Comparison of ENCODE assay signal across 37 cellular contexts in genomic region chr5:30398427-30398826, GRCh38.
"Had no signal": no experiment of that assay in that cellular context is flagged by ENCODE, and none has a peak within 500 bp of the region (broad histone marks: within the 10 kb centered on the region; RNA-seq: fewer than 3 reads in every experiment).

No MANE protein-coding gene starts in this region.

- H3K4me3 ChIP-seq: ascending aorta, cardiac muscle cell had no signal

- H3K27ac Mint-ChIP-seq: activated B cell treated with CpG ODN at 0.5 μM for 24 hours; activated CD4-positive, alpha-beta memory T cell treated with anti-CD3 and anti-CD28 coated beads, Interleukin-2, amount 10 ng/mL, durations not matched to agents 7 days and 5 days; activated CD4-positive, alpha-beta T cell treated with anti-CD3 and anti-CD28 coated beads, Interleukin-2, amount 10 ng/mL, durations not matched to agents 7 days and 5 days; activated CD8-positive, alpha-beta memory T cell treated with anti-CD3 and anti-CD28 coated beads, Interleukin-2, amount 10 ng/mL, durations not matched to agents 7 days and 5 days; activated CD8-positive, alpha-beta T cell treated with anti-CD3 and anti-CD28 coated beads, Interleukin-2, amount 10 ng/mL, durations not matched to agents 7 days and 5 days; activated naive CD4-positive, alpha-beta T cell treated with anti-CD3 and anti-CD28 coated beads, Interleukin-2, amount 10 ng/mL, durations not matched to agents 7 days and 5 days; activated naive CD4-positive, alpha-beta T cell treated with anti-CD3 and anti-CD28 coated beads, Interleukin-2, amount 50 U/mL, for 24 hours; activated naive CD8-positive, alpha-beta T cell; activated naive CD8-positive, alpha-beta T cell treated with anti-CD3 and anti-CD28 coated beads, Interleukin-2, amount 10 ng/mL, durations not matched to agents 7 days and 5 days; activated naive CD8-positive, alpha-beta T cell treated with anti-CD3 and anti-CD28 coated beads, Interleukin-2, amount 50 U/mL, for 24 hours; activated T-cell treated with anti-CD3 and anti-CD28 coated beads, Interleukin-2, amount 50 U/mL, for 24 hours; activated T-helper 2 cell treated with anti-CD3 and anti-CD28 coated beads, Interferon-gamma antibody, Interleukin-2, Interleukin-4, amounts not matched to agents 10 μg/mL and 5 μg/mL and 100 μg/mL, durations not matched to agents 14 hours and 24 hours and 36 hours; brain; T-helper 1 cell treated with Interleukin-12 subunit alpha and Interleukin-12 subunit beta and Interleukin-4 antibody, amounts not matched to agents 30 μg/mL and 1 μg/mL, for 36 hours; T-helper 2 cell treated with Interferon-gamma antibody and Interleukin-4, amounts not matched to agents 5 μg/mL and 100 μg/mL, for 36 hours had no signal

- H3K4me1 Mint-ChIP-seq: activated B cell treated with CpG ODN at 0.5 μM for 24 hours; activated CD4-positive, alpha-beta memory T cell treated with anti-CD3 and anti-CD28 coated beads, Interleukin-2, amount 10 ng/mL, durations not matched to agents 7 days and 5 days; activated CD4-positive, alpha-beta T cell treated with anti-CD3 and anti-CD28 coated beads, Interleukin-2, amount 10 ng/mL, durations not matched to agents 7 days and 5 days; activated CD8-positive, alpha-beta memory T cell treated with anti-CD3 and anti-CD28 coated beads, Interleukin-2, amount 10 ng/mL, durations not matched to agents 7 days and 5 days; activated naive CD4-positive, alpha-beta T cell treated with anti-CD3 and anti-CD28 coated beads, Interleukin-2, amount 10 ng/mL, durations not matched to agents 7 days and 5 days; activated naive CD4-positive, alpha-beta T cell treated with anti-CD3 and anti-CD28 coated beads, Interleukin-2, amount 50 U/mL, for 24 hours; activated naive CD8-positive, alpha-beta T cell treated with anti-CD3 and anti-CD28 coated beads, Interleukin-2, amount 10 ng/mL, durations not matched to agents 7 days and 5 days; activated naive CD8-positive, alpha-beta T cell treated with anti-CD3 and anti-CD28 coated beads, Interleukin-2, amount 50 U/mL, for 24 hours; brain; central memory CD8-positive, alpha-beta T cell had no signal

- H3K36me3 ChIP-seq: ascending aorta, cardiac muscle cell had no signal

- H3K27me3 ChIP-seq: ascending aorta, cardiac muscle cell had no signal

- FAIRE-seq: bronchial epithelial cell, TTC549 had no signal

- H3K4me3 Mint-ChIP-seq: activated B cell treated with CpG ODN at 0.5 μM for 24 hours; activated CD4-positive, alpha-beta memory T cell treated with anti-CD3 and anti-CD28 coated beads, Interleukin-2, amount 10 ng/mL, durations not matched to agents 7 days and 5 days; activated CD4-positive, alpha-beta T cell treated with anti-CD3 and anti-CD28 coated beads, Interleukin-2, amount 10 ng/mL, durations not matched to agents 7 days and 5 days; activated CD8-positive, alpha-beta memory T cell treated with anti-CD3 and anti-CD28 coated beads, Interleukin-2, amount 10 ng/mL, durations not matched to agents 7 days and 5 days; activated CD8-positive, alpha-beta T cell treated with anti-CD3 and anti-CD28 coated beads, Interleukin-2, amount 10 ng/mL, durations not matched to agents 7 days and 5 days; activated naive CD4-positive, alpha-beta T cell treated with anti-CD3 and anti-CD28 coated beads, Interleukin-2, amount 10 ng/mL, durations not matched to agents 7 days and 5 days; activated naive CD4-positive, alpha-beta T cell treated with anti-CD3 and anti-CD28 coated beads, Interleukin-2, amount 50 U/mL, for 24 hours; activated naive CD8-positive, alpha-beta T cell; activated naive CD8-positive, alpha-beta T cell treated with anti-CD3 and anti-CD28 coated beads, Interleukin-2, amount 10 ng/mL, durations not matched to agents 7 days and 5 days; activated naive CD8-positive, alpha-beta T cell treated with anti-CD3 and anti-CD28 coated beads, Interleukin-2, amount 50 U/mL, for 24 hours; activated T-cell treated with anti-CD3 and anti-CD28 coated beads, Interleukin-2, amount 50 U/mL, for 24 hours; brain; central memory CD8-positive, alpha-beta T cell; T-helper 1 cell treated with Interleukin-12 subunit alpha and Interleukin-12 subunit beta and Interleukin-4 antibody, amounts not matched to agents 30 μg/mL and 1 μg/mL, for 36 hours; T-helper 2 cell treated with Interferon-gamma antibody and Interleukin-4, amounts not matched to agents 5 μg/mL and 100 μg/mL, for 36 hours had no signal

- H3K27me3 Mint-ChIP-seq: activated B cell treated with CpG ODN at 0.5 μM for 24 hours; activated CD4-positive, alpha-beta memory T cell treated with anti-CD3 and anti-CD28 coated beads, Interleukin-2, amount 10 ng/mL, durations not matched to agents 7 days and 5 days; activated CD4-positive, alpha-beta T cell treated with anti-CD3 and anti-CD28 coated beads, Interleukin-2, amount 10 ng/mL, durations not matched to agents 7 days and 5 days; activated CD8-positive, alpha-beta memory T cell treated with anti-CD3 and anti-CD28 coated beads, Interleukin-2, amount 10 ng/mL, durations not matched to agents 7 days and 5 days; activated naive CD4-positive, alpha-beta T cell treated with anti-CD3 and anti-CD28 coated beads, Interleukin-2, amount 10 ng/mL, durations not matched to agents 7 days and 5 days; activated naive CD4-positive, alpha-beta T cell treated with anti-CD3 and anti-CD28 coated beads, Interleukin-2, amount 50 U/mL, for 24 hours; activated naive CD8-positive, alpha-beta T cell; activated naive CD8-positive, alpha-beta T cell treated with anti-CD3 and anti-CD28 coated beads, Interleukin-2, amount 10 ng/mL, durations not matched to agents 7 days and 5 days; activated naive CD8-positive, alpha-beta T cell treated with anti-CD3 and anti-CD28 coated beads, Interleukin-2, amount 50 U/mL, for 24 hours; activated T-cell treated with anti-CD3 and anti-CD28 coated beads, Interleukin-2, amount 50 U/mL, for 24 hours; brain; central memory CD8-positive, alpha-beta T cell had no signal

- DNase-seq: activated B cell treated with CpG ODN at 0.5 μM for 24 hours; activated CD4-positive, alpha-beta memory T cell treated with anti-CD3 and anti-CD28 coated beads, Interleukin-2, amount 10 ng/mL, durations not matched to agents 7 days and 5 days; activated CD4-positive, alpha-beta T cell treated with anti-CD3 and anti-CD28 coated beads for 4 hours; activated CD4-positive, alpha-beta T cell treated with anti-CD3 and anti-CD28 coated beads, Interleukin-2, amount 10 ng/mL, durations not matched to agents 7 days and 5 days; activated CD4-positive, alpha-beta T cell treated with anti-CD3 and anti-CD28 coated beads, Interleukin-2, amount 50 U/mL, for 48 hours; activated CD4-positive, CD25-positive, alpha-beta regulatory T cell treated with anti-CD3 and anti-CD28 coated beads, Interleukin-2, amount 50 U/mL, for 72 hours; activated CD8-positive, alpha-beta memory T cell treated with anti-CD3 and anti-CD28 coated beads for 24 hours; activated CD8-positive, alpha-beta memory T cell treated with anti-CD3 and anti-CD28 coated beads, Interleukin-2, amount 10 ng/mL, durations not matched to agents 7 days and 5 days; activated CD8-positive, alpha-beta memory T cell treated with anti-CD3 and anti-CD28 coated beads, Interleukin-2, amount 50 U/mL, for 48 hours; activated CD8-positive, alpha-beta T cell treated with anti-CD3 and anti-CD28 coated beads, Interleukin-2, amount 10 ng/mL, durations not matched to agents 7 days and 5 days; activated effector memory CD4-positive, alpha-beta T cell treated with Interleukin-2 at 50 U/mL for 16 hours; activated gamma-delta T cell; activated naive CD4-positive, alpha-beta T cell treated with anti-CD3 and anti-CD28 coated beads, Interleukin-2, amount 10 ng/mL, durations not matched to agents 7 days and 5 days; activated naive CD4-positive, alpha-beta T cell treated with Interleukin-2 at 50 U/mL for 16 hours; activated naive CD8-positive, alpha-beta T cell treated with anti-CD3 and anti-CD28 coated beads, Interleukin-2, amount 10 ng/mL, durations not matched to agents 7 days and 5 days; activated naive CD8-positive, alpha-beta T cell treated with anti-CD3 and anti-CD28 coated beads, Interleukin-2, amount 50 U/mL, for 24 hours; activated T-cell treated with anti-CD3 and anti-CD28 coated beads, Interleukin-2, amount 50 U/mL, for 24 hours; activated T-cell treated with anti-CD3 and anti-CD28 coated beads, Interleukin-2, amount 50 U/mL, for 48 hours; amygdala; anterior cingulate cortex; caudate nucleus; cerebellar nuclear complex; T-helper 1 cell; T-helper 2 cell; T-helper 9 cell had no signal

- H3K9me3 ChIP-seq: ascending aorta had no signal

- H3K9me3 Mint-ChIP-seq: brain had no signal

- H3K4me1 ChIP-seq: ascending aorta had no signal

- H3K36me3 Mint-ChIP-seq: activated CD8-positive, alpha-beta memory T cell treated with anti-CD3 and anti-CD28 coated beads, Interleukin-2, amount 10 ng/mL, durations not matched to agents 7 days and 5 days; activated naive CD4-positive, alpha-beta T cell treated with anti-CD3 and anti-CD28 coated beads, Interleukin-2, amount 10 ng/mL, durations not matched to agents 7 days and 5 days; activated naive CD4-positive, alpha-beta T cell treated with anti-CD3 and anti-CD28 coated beads, Interleukin-2, amount 50 U/mL, for 24 hours; activated naive CD8-positive, alpha-beta T cell; activated naive CD8-positive, alpha-beta T cell treated with anti-CD3 and anti-CD28 coated beads, Interleukin-2, amount 10 ng/mL, durations not matched to agents 7 days and 5 days; brain had no signal

- ATAC-seq: activated CD8-positive, alpha-beta memory T cell treated with anti-CD3 and anti-CD28 coated beads, Interleukin-2, amount 10 ng/mL, durations not matched to agents 7 days and 5 days; activated CD8-positive, alpha-beta T cell treated with anti-CD3 and anti-CD28 coated beads, Interleukin-2, amount 10 ng/mL, durations not matched to agents 7 days and 5 days; activated naive CD8-positive, alpha-beta T cell treated with anti-CD3 and anti-CD28 coated beads, Interleukin-2, amount 50 U/mL, for 24 hours had no signal

- H3K27ac ChIP-seq: ascending aorta, cardiac muscle cell, VCaP had no signal
